Comparison of ENCODE assay signal across 1 cellular context in the genomic region with DNA sequence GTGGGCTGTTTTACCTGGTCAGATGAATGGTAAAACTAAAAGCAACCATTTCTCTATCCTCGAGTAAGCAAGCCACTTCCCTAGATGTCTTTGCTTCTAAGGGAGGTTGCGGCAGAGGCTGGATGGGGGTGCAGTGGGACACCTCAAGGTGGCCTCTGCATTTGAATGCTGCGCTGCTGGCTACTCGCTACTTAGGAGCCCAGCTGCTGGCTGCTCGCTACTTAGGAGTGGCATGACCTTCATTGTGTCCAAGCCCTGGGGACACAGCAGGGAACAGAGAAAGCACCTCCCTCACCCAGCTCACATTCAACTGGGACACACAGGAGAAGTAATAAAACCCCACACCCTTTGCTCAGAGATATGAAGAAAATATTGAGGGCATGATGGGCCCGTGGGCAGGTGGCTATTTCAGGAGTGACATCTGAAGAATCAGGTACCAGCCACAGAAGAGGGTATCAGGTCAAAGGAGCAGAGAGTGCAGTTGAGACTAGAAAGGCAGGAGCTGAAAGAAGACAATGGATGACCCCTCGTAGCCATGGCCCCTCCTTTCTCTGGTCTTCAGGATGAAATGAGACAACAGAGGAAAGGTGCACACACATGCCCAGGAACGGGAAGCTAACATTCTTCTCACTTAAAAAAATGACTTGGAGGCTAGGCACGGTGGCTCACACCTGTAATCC.
TF ChIP-seq lines count a peak whose summit lies in the region.

No MANE protein-coding gene starts in this region.

TF ChIP-seq in HepG2, 621 proteins besides CTCF, POLR2A, EP300 and RAD21 (continued from another document and continues in another):
- TF ChIP-seq, protein P1, sequence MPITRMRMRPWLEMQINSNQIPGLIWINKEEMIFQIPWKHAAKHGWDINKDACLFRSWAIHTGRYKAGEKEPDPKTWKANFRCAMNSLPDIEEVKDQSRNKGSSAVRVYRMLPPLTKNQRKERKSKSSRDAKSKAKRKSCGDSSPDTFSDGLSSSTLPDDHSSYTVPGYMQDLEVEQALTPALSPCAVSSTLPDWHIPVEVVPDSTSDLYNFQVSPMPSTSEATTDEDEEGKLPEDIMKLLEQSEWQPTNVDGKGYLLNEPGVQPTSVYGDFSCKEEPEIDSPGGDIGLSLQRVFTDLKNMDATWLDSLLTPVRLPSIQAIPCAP (CRISPR knock-in tag; IDR thresholded peaks at IDR 0.05; ENCODE audit: low read depth), result no peak
- no peak for TF ChIP-seq ZNF446 (CRISPR knock-in tag; IDR thresholded peaks at IDR 0.05)
- TF ChIP-seq ZNF260 (CRISPR knock-in tag; IDR thresholded peaks at IDR 0.05; ENCODE audit: borderline replicate concordance, low read depth), result no peak
- no peak for TF ChIP-seq ZNF235 (CRISPR knock-in tag; IDR thresholded peaks at IDR 0.05; ENCODE audit: borderline replicate concordance)
- TF ChIP-seq RBM22 (optimal IDR thresholded peaks at IDR 0.05; ENCODE audit: low read length), result peak; percentile 96
- no peak for TF ChIP-seq ZNF629 (CRISPR knock-in tag; conservative IDR thresholded peaks at IDR 0.05)
- no peak for TF ChIP-seq ZNF232 (CRISPR knock-in tag; IDR thresholded peaks at IDR 0.05; ENCODE audit: borderline replicate concordance)
- no peak for TF ChIP-seq GABPB1 (CRISPR knock-in tag; IDR thresholded peaks at IDR 0.05)
- TF ChIP-seq, protein P2, sequence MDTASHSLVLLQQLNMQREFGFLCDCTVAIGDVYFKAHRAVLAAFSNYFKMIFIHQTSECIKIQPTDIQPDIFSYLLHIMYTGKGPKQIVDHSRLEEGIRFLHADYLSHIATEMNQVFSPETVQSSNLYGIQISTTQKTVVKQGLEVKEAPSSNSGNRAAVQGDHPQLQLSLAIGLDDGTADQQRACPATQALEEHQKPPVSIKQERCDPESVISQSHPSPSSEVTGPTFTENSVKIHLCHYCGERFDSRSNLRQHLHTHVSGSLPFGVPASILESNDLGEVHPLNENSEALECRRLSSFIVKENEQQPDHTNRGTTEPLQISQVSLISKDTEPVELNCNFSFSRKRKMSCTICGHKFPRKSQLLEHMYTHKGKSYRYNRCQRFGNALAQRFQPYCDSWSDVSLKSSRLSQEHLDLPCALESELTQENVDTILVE (CRISPR knock-in tag; IDR thresholded peaks at IDR 0.05), result no peak
- TF ChIP-seq ZNF121 (CRISPR knock-in tag; IDR thresholded peaks at IDR 0.05), result no peak
- TF ChIP-seq ZNF350 (CRISPR knock-in tag; IDR thresholded peaks at IDR 0.05; ENCODE audit: borderline replicate concordance, low read depth), result no peak
- TF ChIP-seq ZNF572 (CRISPR knock-in tag; IDR thresholded peaks at IDR 0.05), result no peak
- TF ChIP-seq MED13 (CRISPR knock-in tag; IDR thresholded peaks at IDR 0.05), result no peak
- TF ChIP-seq, protein P3, sequence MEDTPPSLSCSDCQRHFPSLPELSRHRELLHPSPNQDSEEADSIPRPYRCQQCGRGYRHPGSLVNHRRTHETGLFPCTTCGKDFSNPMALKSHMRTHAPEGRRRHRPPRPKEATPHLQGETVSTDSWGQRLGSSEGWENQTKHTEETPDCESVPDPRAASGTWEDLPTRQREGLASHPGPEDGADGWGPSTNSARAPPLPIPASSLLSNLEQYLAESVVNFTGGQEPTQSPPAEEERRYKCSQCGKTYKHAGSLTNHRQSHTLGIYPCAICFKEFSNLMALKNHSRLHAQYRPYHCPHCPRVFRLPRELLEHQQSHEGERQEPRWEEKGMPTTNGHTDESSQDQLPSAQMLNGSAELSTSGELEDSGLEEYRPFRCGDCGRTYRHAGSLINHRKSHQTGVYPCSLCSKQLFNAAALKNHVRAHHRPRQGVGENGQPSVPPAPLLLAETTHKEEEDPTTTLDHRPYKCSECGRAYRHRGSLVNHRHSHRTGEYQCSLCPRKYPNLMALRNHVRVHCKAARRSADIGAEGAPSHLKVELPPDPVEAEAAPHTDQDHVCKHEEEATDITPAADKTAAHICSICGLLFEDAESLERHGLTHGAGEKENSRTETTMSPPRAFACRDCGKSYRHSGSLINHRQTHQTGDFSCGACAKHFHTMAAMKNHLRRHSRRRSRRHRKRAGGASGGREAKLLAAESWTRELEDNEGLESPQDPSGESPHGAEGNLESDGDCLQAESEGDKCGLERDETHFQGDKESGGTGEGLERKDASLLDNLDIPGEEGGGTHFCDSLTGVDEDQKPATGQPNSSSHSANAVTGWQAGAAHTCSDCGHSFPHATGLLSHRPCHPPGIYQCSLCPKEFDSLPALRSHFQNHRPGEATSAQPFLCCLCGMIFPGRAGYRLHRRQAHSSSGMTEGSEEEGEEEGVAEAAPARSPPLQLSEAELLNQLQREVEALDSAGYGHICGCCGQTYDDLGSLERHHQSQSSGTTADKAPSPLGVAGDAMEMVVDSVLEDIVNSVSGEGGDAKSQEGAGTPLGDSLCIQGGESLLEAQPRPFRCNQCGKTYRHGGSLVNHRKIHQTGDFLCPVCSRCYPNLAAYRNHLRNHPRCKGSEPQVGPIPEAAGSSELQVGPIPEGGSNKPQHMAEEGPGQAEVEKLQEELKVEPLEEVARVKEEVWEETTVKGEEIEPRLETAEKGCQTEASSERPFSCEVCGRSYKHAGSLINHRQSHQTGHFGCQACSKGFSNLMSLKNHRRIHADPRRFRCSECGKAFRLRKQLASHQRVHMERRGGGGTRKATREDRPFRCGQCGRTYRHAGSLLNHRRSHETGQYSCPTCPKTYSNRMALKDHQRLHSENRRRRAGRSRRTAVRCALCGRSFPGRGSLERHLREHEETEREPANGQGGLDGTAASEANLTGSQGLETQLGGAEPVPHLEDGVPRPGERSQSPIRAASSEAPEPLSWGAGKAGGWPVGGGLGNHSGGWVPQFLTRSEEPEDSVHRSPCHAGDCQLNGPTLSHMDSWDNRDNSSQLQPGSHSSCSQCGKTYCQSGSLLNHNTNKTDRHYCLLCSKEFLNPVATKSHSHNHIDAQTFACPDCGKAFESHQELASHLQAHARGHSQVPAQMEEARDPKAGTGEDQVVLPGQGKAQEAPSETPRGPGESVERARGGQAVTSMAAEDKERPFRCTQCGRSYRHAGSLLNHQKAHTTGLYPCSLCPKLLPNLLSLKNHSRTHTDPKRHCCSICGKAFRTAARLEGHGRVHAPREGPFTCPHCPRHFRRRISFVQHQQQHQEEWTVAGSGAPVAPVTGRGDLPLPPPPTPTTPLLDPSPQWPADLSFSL (CRISPR knock-in tag; IDR thresholded peaks at IDR 0.05), result no peak
- TF ChIP-seq MEIS1 (CRISPR knock-in tag; IDR thresholded peaks at IDR 0.05; ENCODE audit: borderline replicate concordance), result no peak
- TF ChIP-seq, protein P4, sequence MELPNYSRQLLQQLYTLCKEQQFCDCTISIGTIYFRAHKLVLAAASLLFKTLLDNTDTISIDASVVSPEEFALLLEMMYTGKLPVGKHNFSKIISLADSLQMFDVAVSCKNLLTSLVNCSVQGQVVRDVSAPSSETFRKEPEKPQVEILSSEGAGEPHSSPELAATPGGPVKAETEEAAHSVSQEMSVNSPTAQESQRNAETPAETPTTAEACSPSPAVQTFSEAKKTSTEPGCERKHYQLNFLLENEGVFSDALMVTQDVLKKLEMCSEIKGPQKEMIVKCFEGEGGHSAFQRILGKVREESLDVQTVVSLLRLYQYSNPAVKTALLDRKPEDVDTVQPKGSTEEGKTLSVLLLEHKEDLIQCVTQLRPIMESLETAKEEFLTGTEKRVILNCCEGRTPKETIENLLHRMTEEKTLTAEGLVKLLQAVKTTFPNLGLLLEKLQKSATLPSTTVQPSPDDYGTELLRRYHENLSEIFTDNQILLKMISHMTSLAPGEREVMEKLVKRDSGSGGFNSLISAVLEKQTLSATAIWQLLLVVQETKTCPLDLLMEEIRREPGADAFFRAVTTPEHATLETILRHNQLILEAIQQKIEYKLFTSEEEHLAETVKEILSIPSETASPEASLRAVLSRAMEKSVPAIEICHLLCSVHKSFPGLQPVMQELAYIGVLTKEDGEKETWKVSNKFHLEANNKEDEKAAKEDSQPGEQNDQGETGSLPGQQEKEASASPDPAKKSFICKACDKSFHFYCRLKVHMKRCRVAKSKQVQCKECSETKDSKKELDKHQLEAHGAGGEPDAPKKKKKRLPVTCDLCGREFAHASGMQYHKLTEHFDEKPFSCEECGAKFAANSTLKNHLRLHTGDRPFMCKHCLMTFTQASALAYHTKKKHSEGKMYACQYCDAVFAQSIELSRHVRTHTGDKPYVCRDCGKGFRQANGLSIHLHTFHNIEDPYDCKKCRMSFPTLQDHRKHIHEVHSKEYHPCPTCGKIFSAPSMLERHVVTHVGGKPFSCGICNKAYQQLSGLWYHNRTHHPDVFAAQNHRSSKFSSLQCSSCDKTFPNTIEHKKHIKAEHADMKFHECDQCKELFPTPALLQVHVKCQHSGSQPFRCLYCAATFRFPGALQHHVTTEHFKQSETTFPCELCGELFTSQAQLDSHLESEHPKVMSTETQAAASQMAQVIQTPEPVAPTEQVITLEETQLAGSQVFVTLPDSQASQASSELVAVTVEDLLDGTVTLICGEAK (IDR thresholded peaks at IDR 0.05), result no peak
- TF ChIP-seq, protein P4 (CRISPR knock-in tag; IDR thresholded peaks at IDR 0.05), result 0 out of 2 replicates have a peak, but pooled peaks have one; percentile 20
- no peak for TF ChIP-seq ZBTB21 (CRISPR knock-in tag; IDR thresholded peaks at IDR 0.05)
- TF ChIP-seq NCOA5 (CRISPR knock-in tag; IDR thresholded peaks at IDR 0.05), result no peak
- TF ChIP-seq, protein P5, sequence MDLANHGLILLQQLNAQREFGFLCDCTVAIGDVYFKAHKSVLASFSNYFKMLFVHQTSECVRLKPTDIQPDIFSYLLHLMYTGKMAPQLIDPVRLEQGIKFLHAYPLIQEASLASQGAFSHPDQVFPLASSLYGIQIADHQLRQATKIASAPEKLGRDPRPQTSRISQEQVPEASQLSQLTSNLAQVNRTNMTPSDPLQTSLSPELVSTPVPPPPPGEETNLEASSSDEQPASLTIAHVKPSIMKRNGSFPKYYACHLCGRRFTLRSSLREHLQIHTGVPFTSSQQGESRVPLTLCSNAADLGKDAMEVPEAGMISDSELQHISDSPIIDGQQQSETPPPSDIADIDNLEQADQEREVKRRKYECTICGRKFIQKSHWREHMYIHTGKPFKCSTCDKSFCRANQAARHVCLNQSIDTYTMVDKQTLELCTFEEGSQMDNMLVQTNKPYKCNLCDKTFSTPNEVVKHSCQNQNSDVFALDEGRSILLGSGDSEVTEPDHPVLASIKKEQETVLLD (CRISPR knock-in tag; IDR thresholded peaks at IDR 0.05; ENCODE audit: low read depth), result no peak
- no peak for TF ChIP-seq ZSCAN30 (CRISPR knock-in tag; IDR thresholded peaks at IDR 0.05)
- TF ChIP-seq RBAK (CRISPR knock-in tag; IDR thresholded peaks at IDR 0.05), result no peak
- TF ChIP-seq, protein P6, sequence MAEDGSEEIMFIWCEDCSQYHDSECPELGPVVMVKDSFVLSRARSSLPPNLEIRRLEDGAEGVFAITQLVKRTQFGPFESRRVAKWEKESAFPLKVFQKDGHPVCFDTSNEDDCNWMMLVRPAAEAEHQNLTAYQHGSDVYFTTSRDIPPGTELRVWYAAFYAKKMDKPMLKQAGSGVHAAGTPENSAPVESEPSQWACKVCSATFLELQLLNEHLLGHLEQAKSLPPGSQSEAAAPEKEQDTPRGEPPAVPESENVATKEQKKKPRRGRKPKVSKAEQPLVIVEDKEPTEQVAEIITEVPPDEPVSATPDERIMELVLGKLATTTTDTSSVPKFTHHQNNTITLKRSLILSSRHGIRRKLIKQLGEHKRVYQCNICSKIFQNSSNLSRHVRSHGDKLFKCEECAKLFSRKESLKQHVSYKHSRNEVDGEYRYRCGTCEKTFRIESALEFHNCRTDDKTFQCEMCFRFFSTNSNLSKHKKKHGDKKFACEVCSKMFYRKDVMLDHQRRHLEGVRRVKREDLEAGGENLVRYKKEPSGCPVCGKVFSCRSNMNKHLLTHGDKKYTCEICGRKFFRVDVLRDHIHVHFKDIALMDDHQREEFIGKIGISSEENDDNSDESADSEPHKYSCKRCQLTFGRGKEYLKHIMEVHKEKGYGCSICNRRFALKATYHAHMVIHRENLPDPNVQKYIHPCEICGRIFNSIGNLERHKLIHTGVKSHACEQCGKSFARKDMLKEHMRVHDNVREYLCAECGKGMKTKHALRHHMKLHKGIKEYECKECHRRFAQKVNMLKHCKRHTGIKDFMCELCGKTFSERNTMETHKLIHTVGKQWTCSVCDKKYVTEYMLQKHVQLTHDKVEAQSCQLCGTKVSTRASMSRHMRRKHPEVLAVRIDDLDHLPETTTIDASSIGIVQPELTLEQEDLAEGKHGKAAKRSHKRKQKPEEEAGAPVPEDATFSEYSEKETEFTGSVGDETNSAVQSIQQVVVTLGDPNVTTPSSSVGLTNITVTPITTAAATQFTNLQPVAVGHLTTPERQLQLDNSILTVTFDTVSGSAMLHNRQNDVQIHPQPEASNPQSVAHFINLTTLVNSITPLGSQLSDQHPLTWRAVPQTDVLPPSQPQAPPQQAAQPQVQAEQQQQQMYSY (CRISPR knock-in tag; IDR thresholded peaks at IDR 0.05), result no peak
- TF ChIP-seq ZNF430 (CRISPR knock-in tag; IDR thresholded peaks at IDR 0.05), result no peak
- no peak for TF ChIP-seq ASH2L (IDR thresholded peaks at IDR 0.05; ENCODE audit: insufficient read length, low read depth, low read length)
